Comparison of ENCODE assay signal across 8 cellular contexts in genomic region chr5:131747180-131748105, GRCh38. TPM values are rescaled to one million over a fixed set of nuclear protein-coding genes. Genes with fewer than 3 reads are reported as not detected.
DNase-seq lines count a peak whose midpoint lies in the region; ATAC-seq lines count a peak whose summit lies in the region.

No MANE protein-coding gene starts in this region.

- no peak overlapping the region for H2AFZ ChIP-seq in ACC112 (ENCODE audit: low read length, unreplicated experiment)

- ATAC-seq in GM19395 (IDR thresholded peaks at IDR 0.05; ENCODE audit: unreplicated experiment) (peak; percentile 82), HG03521 (IDR thresholded peaks at IDR 0.05; ENCODE audit: unreplicated experiment) (peak; percentile 82), Right ventricle myocardium inferior (no peak)
- ATAC-seq in activated naive CD8-positive, alpha-beta T cell treated with anti-CD3 and anti-CD28 coated beads, Interleukin-2, amount 10 ng/mL, durations not matched to agents 7 days and 5 days (ENCODE audit: low read depth): peak; percentile 89

- POLR2A ChIA-PET in activated naive CD8-positive, alpha-beta T cell treated with anti-CD3 and anti-CD28 coated beads, Interleukin-2, amount 10 ng/mL, durations not matched to agents 7 days and 5 days (lab: Charles Lee): interaction anchor here (1.3 kb wide), 1 partner anchor 50 kb away, joined by 13 read pairs; the partner anchor contains the start of gene FNIP1

- no peak for DNase-seq in activated naive CD8-positive, alpha-beta T cell treated with anti-CD3 and anti-CD28 coated beads, Interleukin-2, amount 10 ng/mL, durations not matched to agents 7 days and 5 days
- DNase-seq in NCI-H1105 treated with DMSO at 0.1 percent for 48 hours (lab: John Stamatoyannopoulos, UW) (no peak), Right ventricle myocardium inferior (ENCODE audit: missing footprints) (no peak), activated gamma-delta T cell treated with Interleukin-2 at 50 U/mL for 16 hours (no peak), LoVo (ENCODE audit: low spot score) (no peak)

- peak overlapping the region; percentile 18; the same call in 1 of the 2 replicates for H3K27ac ChIP-seq in ACC112 (ENCODE audit: low read depth, low read length)

- H3K4me3 Mint-ChIP-seq in activated naive CD8-positive, alpha-beta T cell treated with anti-CD3 and anti-CD28 coated beads, Interleukin-2, amount 10 ng/mL, durations not matched to agents 7 days and 5 days: peak overlapping the region; percentile 66

- H3K4me3 ChIP-seq in ACC112 (ENCODE audit: low read depth, low read length): no peak overlapping the region

- H3K27me3 Mint-ChIP-seq in activated naive CD8-positive, alpha-beta T cell treated with anti-CD3 and anti-CD28 coated beads, Interleukin-2, amount 10 ng/mL, durations not matched to agents 7 days and 5 days: no peaks in the 10 kb centered on the region

- H3K79me2 ChIP-seq in ACC112 (ENCODE audit: control insufficient read depth, insufficient read depth, low read length, unreplicated experiment): peaks cover 79% of the 10 kb centered on the region

- H3K36me3 Mint-ChIP-seq in activated naive CD8-positive, alpha-beta T cell treated with anti-CD3 and anti-CD28 coated beads, Interleukin-2, amount 10 ng/mL, durations not matched to agents 7 days and 5 days: peaks cover 46% of the 10 kb centered on the region

- H3K4me1 Mint-ChIP-seq in activated naive CD8-positive, alpha-beta T cell treated with anti-CD3 and anti-CD28 coated beads, Interleukin-2, amount 10 ng/mL, durations not matched to agents 7 days and 5 days: peaks cover 29% of the 10 kb centered on the region

- H3K4me1 ChIP-seq in ACC112 (ENCODE audit: control insufficient read depth, insufficient read depth, low read length, unreplicated experiment): peaks cover 25% of the 10 kb centered on the region

- peak overlapping the region; percentile 96 for H3K27ac Mint-ChIP-seq in activated naive CD8-positive, alpha-beta T cell treated with anti-CD3 and anti-CD28 coated beads, Interleukin-2, amount 10 ng/mL, durations not matched to agents 7 days and 5 days

- H3K36me3 ChIP-seq in ACC112 (ENCODE audit: insufficient read depth, low read length): peaks cover 17% of the 10 kb centered on the region

- peaks cover 3% of the 10 kb centered on the region for H3K9me3 Mint-ChIP-seq in activated naive CD8-positive, alpha-beta T cell treated with anti-CD3 and anti-CD28 coated beads, Interleukin-2, amount 10 ng/mL, durations not matched to agents 7 days and 5 days

- intact Hi-C loops in Right ventricle myocardium inferior (cut with DNase I): no loop called here

- H3K27me3 ChIP-seq in ACC112 (ENCODE audit: insufficient read depth, low read length): no peaks in the 10 kb centered on the region

RNA-seq across cellular contexts. Expression of gene FNIP1, which starts 49.4 kb away (rescaled TPM):
- total RNA-seq in activated naive CD8-positive, alpha-beta T cell treated with anti-CD3 and anti-CD28 coated beads, Interleukin-2, amount 10 ng/mL, durations not matched to agents 7 days and 5 days: 10 to 100 TPM; 30.6 to 31.7 TPM
- 30.8 TPM for total RNA-seq in Right ventricle myocardium inferior
